In genomic region chr9:89305868-89306267, GRCh38 we compare ENCODE assay signal across 18 cellular contexts. TPM values are rescaled to one million over a fixed set of nuclear protein-coding genes. Genes with fewer than 3 reads are reported as not detected.
"Had no signal": no experiment of that assay in that cellular context is flagged by ENCODE, and none has a peak within 500 bp of the region (broad histone marks: within the 10 kb centered on the region; RNA-seq: fewer than 3 reads in every experiment).

No MANE protein-coding gene starts in this region.

- H3K27me3 ChIP-seq: ascending aorta, brain microvascular endothelial cell, esophagus muscularis mucosa, right atrium auricular region, tibial nerve, uterus had no signal

- H3K27ac ChIP-seq: ascending aorta, brain microvascular endothelial cell, esophagus muscularis mucosa, prostate gland, right atrium auricular region, skin epidermis, tibial nerve, uterus, VCaP had no signal

- ATAC-seq: activated CD4-positive, CD25-positive, alpha-beta regulatory T cell treated with anti-CD3 and anti-CD28 coated beads, Interleukin-2, amount 50 U/mL, for 24 hours; activated CD8-positive, alpha-beta T cell treated with anti-CD3 and anti-CD28 coated beads for 36 hours; natural killer cell; stimulated activated naive CD8-positive, alpha-beta T cell treated with anti-CD3 and anti-CD28 coated beads, Interleukin-15, amount 100 ng/mL, for 72 hours had no signal

- H3K4me3 ChIP-seq: ascending aorta, esophagus muscularis mucosa, prostate gland, right atrium auricular region, skin epidermis, tibial nerve, uterus had no signal

- H3K4me1 ChIP-seq: prostate gland, uterus had no signal

- DNase-seq: activated CD8-positive, alpha-beta T cell treated with anti-CD3 and anti-CD28 coated beads for 36 hours; activated gamma-delta T cell treated with Interleukin-2 at 50 U/mL for 16 hours; brain microvascular endothelial cell; caudate nucleus; effector memory CD4-positive, alpha-beta T cell; kidney; natural killer cell; stimulated activated CD4-positive, alpha-beta T cell treated with anti-CD3 and anti-CD28 coated beads, Interleukin-1b, Interleukin-23, amount 100 ng/mL, for 48 hours; stimulated activated naive CD8-positive, alpha-beta T cell treated with anti-CD3 and anti-CD28 coated beads, Interleukin-15, amount 100 ng/mL, for 72 hours; uterus had no signal

- H3K36me3 ChIP-seq: ascending aorta, brain microvascular endothelial cell, prostate gland, right atrium auricular region, uterus had no signal

- H3K9me3 ChIP-seq: ascending aorta, esophagus muscularis mucosa, prostate gland, right atrium auricular region, tibial nerve, uterus had no signal

RNA-seq across cellular contexts. Expression of gene CKS2, which starts 5.1 kb away (rescaled TPM):
- total RNA-seq: ascending aorta had no signal
